8 cellular contexts compared by ENCODE assay signal in the genomic region with DNA sequence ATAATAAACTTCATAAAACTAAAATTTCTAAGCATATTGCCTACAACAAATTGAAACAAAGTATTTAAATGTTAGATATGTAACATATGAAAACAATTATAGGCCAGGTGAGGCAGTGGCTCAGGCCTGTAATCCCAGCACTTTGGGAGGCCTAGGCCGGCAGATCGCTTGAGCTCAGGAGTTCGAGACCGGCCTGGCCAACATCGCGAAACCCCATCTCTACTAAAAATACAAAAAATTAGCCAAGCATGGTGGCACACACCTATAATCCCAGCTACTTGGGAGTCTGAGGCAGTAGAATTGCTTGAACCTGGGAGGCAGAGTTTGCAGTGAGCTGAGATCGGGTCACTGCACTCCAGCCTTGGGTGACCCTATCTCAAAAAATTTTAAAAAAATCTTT. TPM values are rescaled to one million over a fixed set of nuclear protein-coding genes. Genes with fewer than 3 reads are reported as not detected.
DNase-seq lines count a peak whose midpoint lies in the region; ATAC-seq, FAIRE-seq and TF ChIP-seq lines count a peak whose summit lies in the region.
"Not testable (repeated sequence)": the region's sequence is repeated elsewhere in the genome, so short reads cannot be mapped to it uniquely, and the experiment has no call there.

No MANE protein-coding gene starts in this region.

- CTCF ChIA-PET in A549 (lab: Yijun Ruan, JAX); OCI-LY7 (lab: Charles Lee; ENCODE audit: unreplicated experiment): not testable (repeated sequence)
- CTCF ChIA-PET in naive thymus-derived CD4-positive, alpha-beta T cell (lab: Charles Lee): interaction anchor here (0.7 to 1.6 kb wide), 2 partner anchors 9 to 31 kb away, joined by 4 to 5 read pairs; no protein-coding TSS in a partner anchor

- H3K4me3 ChIP-seq in A549 (peak overlapping the region; percentile 73; the same call in 1 of the 3 replicates), GM12875 (ENCODE audit: low read depth, low read length) (peak overlapping the region; percentile 44), OCI-LY7 (ENCODE audit: low read depth, low read length, poor library complexity, severe bottlenecking) (peak overlapping the region; percentile 100), heart left ventricle (peak overlapping the region in 8 of 12 donors; percentile 8 to 99 (median 75))
- H3K4me3 ChIP-seq in naive thymus-derived CD4-positive, alpha-beta T cell (ENCODE audit: low read length): peak overlapping the region; percentile 80

- H3K4me1 ChIP-seq in A549 (peaks cover 44% of the 10 kb centered on the region; the same call in 2 of the 3 replicates), OCI-LY7 (ENCODE audit: insufficient read depth, low read length, poor library complexity, severe bottlenecking) (peaks cover 46% of the 10 kb centered on the region), heart left ventricle (peaks cover 0 to 65% (median 9%) of the 10 kb centered on the region in 12 donors)
- peaks cover 14 to 15% of the 10 kb centered on the region in 2 donors for H3K4me1 ChIP-seq in naive thymus-derived CD4-positive, alpha-beta T cell (ENCODE audit: control insufficient read depth in 2 of 2, insufficient read depth in 2 of 2, low read length in 2 of 2)

- peaks cover 47% of the 10 kb centered on the region for H3K36me3 Mint-ChIP-seq in activated CD4-positive, alpha-beta T cell treated with anti-CD3 and anti-CD28 coated beads, Interleukin-2, amount 10 ng/mL, durations not matched to agents 24 days and 14 days (ENCODE audit: low read depth)
- H3K36me3 Mint-ChIP-seq in activated naive CD8-positive, alpha-beta T cell treated with anti-CD3 and anti-CD28 coated beads, Interleukin-2, amount 10 ng/mL, durations not matched to agents 7 days and 5 days: peaks cover 54% of the 10 kb centered on the region
- H3K36me3 Mint-ChIP-seq in naive thymus-derived CD4-positive, alpha-beta T cell: peaks cover 8 to 56% (median 35%) of the 10 kb centered on the region in 5 donors

- intact Hi-C loops in OCI-LY7 (cut with micrococcal nuclease; ENCODE audit: unreplicated experiment): loop anchor here (5.0 kb wide), 2 partner anchors 644 to 1119 kb away; a partner anchor contains a TSS
- intact Hi-C loops in activated CD4-positive, alpha-beta T cell treated with anti-CD3 and anti-CD28 coated beads, Interleukin-2, amount 10 ng/mL, durations not matched to agents 24 days and 14 days (cut with micrococcal nuclease); heart left ventricle (cut with DNase I): not testable (repeated sequence)
- intact Hi-C loops in naive thymus-derived CD4-positive, alpha-beta T cell (cut with micrococcal nuclease): loop anchor here (10.0 kb wide), 2 partner anchors 1119 to 1269 kb away; no protein-coding TSS in a partner anchor

- H3K27me3 Mint-ChIP-seq in activated CD4-positive, alpha-beta T cell treated with anti-CD3 and anti-CD28 coated beads, Interleukin-2, amount 10 ng/mL, durations not matched to agents 24 days and 14 days; activated naive CD8-positive, alpha-beta T cell treated with anti-CD3 and anti-CD28 coated beads, Interleukin-2, amount 10 ng/mL, durations not matched to agents 7 days and 5 days; naive thymus-derived CD4-positive, alpha-beta T cell: not testable (repeated sequence)

- peaks cover 28% of the 10 kb centered on the region for H3K4me1 Mint-ChIP-seq in activated CD4-positive, alpha-beta T cell treated with anti-CD3 and anti-CD28 coated beads, Interleukin-2, amount 10 ng/mL, durations not matched to agents 24 days and 14 days
- H3K4me1 Mint-ChIP-seq in activated naive CD8-positive, alpha-beta T cell treated with anti-CD3 and anti-CD28 coated beads, Interleukin-2, amount 10 ng/mL, durations not matched to agents 7 days and 5 days: peaks cover 33% of the 10 kb centered on the region
- H3K4me1 Mint-ChIP-seq in naive thymus-derived CD4-positive, alpha-beta T cell: peaks cover 27 to 42% (median 35%) of the 10 kb centered on the region in 7 donors

- H3K9me2 ChIP-seq in OCI-LY7 (ENCODE audit: insufficient read depth, low read length): not testable (repeated sequence)

- H3K9me3 Mint-ChIP-seq in activated CD4-positive, alpha-beta T cell treated with anti-CD3 and anti-CD28 coated beads, Interleukin-2, amount 10 ng/mL, durations not matched to agents 24 days and 14 days; activated naive CD8-positive, alpha-beta T cell treated with anti-CD3 and anti-CD28 coated beads, Interleukin-2, amount 10 ng/mL, durations not matched to agents 7 days and 5 days: not testable (repeated sequence)
- peaks cover 0 to 12% (median 0%) of the 10 kb centered on the region in 11 donors for H3K9me3 Mint-ChIP-seq in naive thymus-derived CD4-positive, alpha-beta T cell

- FAIRE-seq in A549 (lab: Jason Lieb, UNC): not testable (repeated sequence)

- H2AFZ ChIP-seq in OCI-LY7 (ENCODE audit: low read length): not testable (repeated sequence)

- peak overlapping the region; percentile 83 for H3K4me2 ChIP-seq in A549
- H3K4me2 ChIP-seq in OCI-LY7 (ENCODE audit: low read length): peak overlapping the region; percentile 89

- BruUV-seq in OCI-LY7 (replicated peaks; lab: Mats Ljungman, UMichigan): not testable (repeated sequence)

- TF ChIP-seq EP300 in A549 (IDR thresholded peaks at IDR 0.05): not testable (repeated sequence)

- peak overlapping the region; percentile 94 for H3K27ac Mint-ChIP-seq in activated CD4-positive, alpha-beta T cell treated with anti-CD3 and anti-CD28 coated beads, Interleukin-2, amount 10 ng/mL, durations not matched to agents 24 days and 14 days
- peak overlapping the region; percentile 94 for H3K27ac Mint-ChIP-seq in activated naive CD8-positive, alpha-beta T cell treated with anti-CD3 and anti-CD28 coated beads, Interleukin-2, amount 10 ng/mL, durations not matched to agents 7 days and 5 days
- H3K27ac Mint-ChIP-seq in naive thymus-derived CD4-positive, alpha-beta T cell: peak overlapping the region; percentile 48 to 99 (median 92)

- H3K79me2 ChIP-seq in OCI-LY7 (ENCODE audit: insufficient read depth, low read depth, low read length): peaks cover 88% of the 10 kb centered on the region

- peak overlapping the region; percentile 93 for H3K4me3 Mint-ChIP-seq in activated CD4-positive, alpha-beta T cell treated with anti-CD3 and anti-CD28 coated beads, Interleukin-2, amount 10 ng/mL, durations not matched to agents 24 days and 14 days
- H3K4me3 Mint-ChIP-seq in activated naive CD8-positive, alpha-beta T cell treated with anti-CD3 and anti-CD28 coated beads, Interleukin-2, amount 10 ng/mL, durations not matched to agents 7 days and 5 days: peak overlapping the region; percentile 93
- peak overlapping the region; percentile 92 to 100 (median 98) for H3K4me3 Mint-ChIP-seq in naive thymus-derived CD4-positive, alpha-beta T cell

- not testable (repeated sequence) for TF ChIP-seq CTCF in A549 (IDR thresholded peaks at IDR 0.05); GM12875 (IDR thresholded peaks at IDR 0.05; ENCODE audit: borderline replicate concordance, insufficient read depth, low read depth, low read length); OCI-LY7 (conservative IDR thresholded peaks at IDR 0.05; ENCODE audit: low read length); heart left ventricle (IDR thresholded peaks at IDR 0.05)

- TF ChIP-seq POLR2A in A549 (IDR thresholded peaks at IDR 0.05; ENCODE audit: low read length); heart left ventricle (IDR thresholded peaks at IDR 0.05): not testable (repeated sequence)

- H3K27ac ChIP-seq in A549 (peak overlapping the region; percentile 73 to 90; a peak in 5 of 6 replicates), OCI-LY7 (ENCODE audit: low read depth, low read length, poor library complexity, severe bottlenecking) (peak overlapping the region; percentile 83), heart left ventricle (peak overlapping the region in 7 of 12 donors; percentile 17 to 100 (median 96))
- peak overlapping the region; percentile 93 for H3K27ac ChIP-seq in naive thymus-derived CD4-positive, alpha-beta T cell (ENCODE audit: low read depth, low read length)

- not testable (repeated sequence) for H3K9me3 ChIP-seq in A549; OCI-LY7 (ENCODE audit: low read length); heart left ventricle; naive thymus-derived CD4-positive, alpha-beta T cell (ENCODE audit: control insufficient read depth in 2 of 3, low read length in 3 of 3)

- 70% methylated on average over 7 of the region's 7 CpGs for WGBS in A549 (ENCODE audit: missing lambda C conversion rate)
- WGBS in heart left ventricle, 4 donors: 63 to 86% (median 69%) methylated on average over 7 of the region's 7 CpGs

- POLR2A ChIA-PET in A549 (lab: Yijun Ruan, JAX) (interaction anchor here (1.2 kb wide), 1 partner anchor 27 kb away, joined by 3 read pairs; a partner anchor contains a TSS), OCI-LY7 (lab: Charles Lee) (interaction anchor here (0.7 to 1.6 kb wide), 2 partner anchors 11 to 497 kb away, joined by 3 to 7 read pairs; no protein-coding TSS in a partner anchor)
- POLR2A ChIA-PET in activated naive CD8-positive, alpha-beta T cell treated with anti-CD3 and anti-CD28 coated beads, Interleukin-2, amount 10 ng/mL, durations not matched to agents 7 days and 5 days (lab: Charles Lee): interaction anchor here (1.0 to 2.8 kb wide), 5 partner anchors 9 to 23 kb away, joined by 3 to 63 read pairs (median 12); no protein-coding TSS in a partner anchor
- POLR2A ChIA-PET in naive thymus-derived CD4-positive, alpha-beta T cell (lab: Charles Lee): interaction anchor here (0.6 to 2.8 kb wide), 8 partner anchors 12 to 255 kb away, joined by 3 to 45 read pairs (median 4); no protein-coding TSS in a partner anchor

- not testable (repeated sequence) for DNase-seq in A549 (ENCODE audit: low read depth in 1 of 2, low spot score in 1 of 2); activated naive CD8-positive, alpha-beta T cell treated with anti-CD3 and anti-CD28 coated beads, Interleukin-2, amount 10 ng/mL, durations not matched to agents 7 days and 5 days; heart left ventricle; naive thymus-derived CD4-positive, alpha-beta T cell
- peak; percentile 26 for DNase-seq in OCI-LY7 (ENCODE audit: low spot score)
- DNase-seq in activated CD4-positive, alpha-beta T cell treated with anti-CD3 and anti-CD28 coated beads, Interleukin-2, amount 10 ng/mL, durations not matched to agents 24 days and 14 days: peak; percentile 69
- DNase-seq in stimulated activated naive CD4-positive, alpha-beta T cell treated with Interleukin-2 at 50 U/mL for 16 hours (lab: John Stamatoyannopoulos, UW): peak; percentile 13

- not testable (repeated sequence) for H4K20me1 ChIP-seq in OCI-LY7 (ENCODE audit: insufficient read depth, low read length)

- H3K27me3 ChIP-seq in heart left ventricle; naive thymus-derived CD4-positive, alpha-beta T cell (ENCODE audit: control insufficient read depth in 2 of 2, insufficient read depth in 2 of 2, low read length in 2 of 2): not testable (repeated sequence)

- H3K36me3 ChIP-seq in OCI-LY7 (ENCODE audit: insufficient read depth, low read length): peaks cover 13% of the 10 kb centered on the region
- not testable (repeated sequence) for H3K36me3 ChIP-seq in heart left ventricle
- peaks cover 0 to 27% (median 0%) of the 10 kb centered on the region in 3 experiments for H3K36me3 ChIP-seq in naive thymus-derived CD4-positive, alpha-beta T cell (ENCODE audit: control insufficient read depth in 2 of 3, insufficient read depth in 3 of 3, low read length in 3 of 3)

- ATAC-seq in A549; activated naive CD8-positive, alpha-beta T cell treated with anti-CD3 and anti-CD28 coated beads, Interleukin-2, amount 10 ng/mL, durations not matched to agents 7 days and 5 days (ENCODE audit: low read depth); heart left ventricle; naive thymus-derived CD4-positive, alpha-beta T cell: not testable (repeated sequence)

- TF ChIP-seq RAD21 in A549 (conservative IDR thresholded peaks at IDR 0.05 in 1 of 2, IDR thresholded peaks at IDR 0.05 in 1 of 2): not testable (repeated sequence)

RNA-seq across cellular contexts. Expression of a gene that starts 3.3 kb away (rescaled TPM):
- 32.1 and 36.8 TPM in 2 replicates for polyA plus RNA-seq in A549 (2011; rRNA removed)
- polyA plus RNA-seq in A549 (2012; cell fraction: cytosol; rRNA removed): 12.0 and 15.0 TPM in 2 replicates
- polyA plus RNA-seq in A549 (2012; cell fraction: nucleus; rRNA removed): 13.8 and 15.4 TPM in 2 replicates
- polyA plus RNA-seq in A549 (2017; fragmentation: RNase III; extraction: RNeasy Plus Mini Kit Qiagen cat#74134 plus additional on column Dnase treatment): 22.2 to 22.7 TPM (median 22.6 TPM) in 3 replicates
- 55.8 and 65.1 TPM in 2 replicates for polyA minus RNA-seq in A549 (2011; rRNA and poly(A)+ RNA removed)
- 44.2 and 47.4 TPM in 2 replicates for total RNA-seq in OCI-LY7 (2014; rRNA removed; shearing (Covaris generic))
- 47.6 and 52.4 TPM in 2 replicates for total RNA-seq in OCI-LY7 (2022)
- 86.1 and 90.5 TPM in 2 replicates for total RNA-seq in activated CD4-positive, alpha-beta T cell treated with anti-CD3 and anti-CD28 coated beads, Interleukin-2, amount 10 ng/mL, durations not matched to agents 24 days and 14 days
- total RNA-seq in activated naive CD8-positive, alpha-beta T cell treated with anti-CD3 and anti-CD28 coated beads, Interleukin-2, amount 10 ng/mL, durations not matched to agents 7 days and 5 days: 100 to 1,000 TPM; 136 TPM
- 10 to 100 TPM in 4 of 9 donors, 1 to 10 TPM in 5; 5.2 to 31.9 (median 8.4) TPM for total RNA-seq in heart left ventricle
- 1 to 10 TPM; 2.8 to 3.9 TPM for polyA plus RNA-seq in heart left ventricle
- total RNA-seq in naive thymus-derived CD4-positive, alpha-beta T cell: 100 to 1,000 TPM; 129 to 181 (median 152) TPM
- polyA plus RNA-seq in naive thymus-derived CD4-positive, alpha-beta T cell: 100 to 1,000 TPM; 165 to 249 TPM

Comparison
In these comparisons a context has a peak if more than half of its experiments do, and no peak if none do; other contexts are left out.
1. H3K4me3 ChIP-seq: peak in every context shown above with its lines; median percentile 100 in OCI-LY7; 80 in naive thymus-derived CD4-positive, alpha-beta T cell; 75 in heart left ventricle; 73 in A549; 44 in GM12875.